In genomic region chr19:2303209-2303798, GRCh38 we compare ENCODE assay signal across 24 cellular contexts. TPM values are rescaled to one million over a fixed set of nuclear protein-coding genes. Genes with fewer than 3 reads are reported as not detected.
DNase-seq lines count a peak whose midpoint lies in the region; ATAC-seq and TF ChIP-seq lines count a peak whose summit lies in the region.
"Had no signal": no experiment of that assay in that cellular context is flagged by ENCODE, and none has a peak within 500 bp of the region (broad histone marks: within the 10 kb centered on the region; RNA-seq: fewer than 3 reads in every experiment).

No MANE protein-coding gene starts in this region.

- H3K27me3 ChIP-seq in effector memory CD4-positive, alpha-beta T cell (replicated peaks; ENCODE audit: control insufficient read depth, insufficient read depth, low read length, poor library complexity, severe bottlenecking) = peaks cover 34% of the 10 kb centered on the region
- H3K27me3 ChIP-seq in sigmoid colon = peaks cover 21 to 65% (median 46%) of the 10 kb centered on the region in 3 donors

- H3K27ac ChIP-seq in effector memory CD4-positive, alpha-beta T cell (ENCODE audit: insufficient read depth, low read length, poor library complexity, severe bottlenecking) = no peak overlapping the region
- no peak overlapping the region for H3K27ac ChIP-seq in sigmoid colon
- H3K27ac ChIP-seq: ascending aorta had no signal

- H3K9me3 Mint-ChIP-seq in activated T-cell treated with anti-CD3 and anti-CD28 coated beads, Interleukin-2, amount 50 U/mL, for 24 hours = no peaks in the 10 kb centered on the region
- H3K9me3 Mint-ChIP-seq in IgD-negative memory B cell = no peaks in the 10 kb centered on the region
- H3K9me3 Mint-ChIP-seq in stimulated activated effector memory CD8-positive, alpha-beta T cell treated with anti-CD3 and anti-CD28 coated beads, Interleukin-12 subunit alpha, Interleukin-12 subunit beta, amount 100 ng/mL, for 72 hours = no peaks in the 10 kb centered on the region

- H3K36me3 ChIP-seq in effector memory CD4-positive, alpha-beta T cell (ENCODE audit: control insufficient read depth, insufficient read depth, low read length) = no peaks in the 10 kb centered on the region
- no peaks in the 10 kb centered on the region for H3K36me3 ChIP-seq in sigmoid colon
- H3K36me3 ChIP-seq: ascending aorta had no signal

- no peak for TF ChIP-seq EP300 in sigmoid colon (IDR thresholded peaks at IDR 0.05)

- no peak for TF ChIP-seq CTCF in sigmoid colon (IDR thresholded peaks at IDR 0.05)

- peaks cover 50% of the 10 kb centered on the region for H3K27me3 Mint-ChIP-seq in activated T-cell treated with anti-CD3 and anti-CD28 coated beads, Interleukin-2, amount 50 U/mL, for 24 hours
- H3K27me3 Mint-ChIP-seq in IgD-negative memory B cell = peaks cover 5% of the 10 kb centered on the region

- ATAC-seq in stimulated activated effector memory CD8-positive, alpha-beta T cell treated with anti-CD3 and anti-CD28 coated beads, Interleukin-12 subunit alpha, Interleukin-12 subunit beta, amount 100 ng/mL, for 72 hours = no peak
- ATAC-seq in left ventricle myocardium superior = no peak

- WGBS in sigmoid colon, 2 donors = 72 to 77% methylated on average over 26 of the region's 26 CpGs

- no peak for DNase-seq in activated T-cell treated with anti-CD3 and anti-CD28 coated beads, Interleukin-2, amount 50 U/mL, for 24 hours
- DNase-seq in activated T-cell treated with anti-CD3 and anti-CD28 coated beads, Interleukin-2, amount 50 U/mL, for 48 hours = no peak
- no peak for DNase-seq in effector memory CD4-positive, alpha-beta T cell
- no peak for DNase-seq in stimulated activated effector memory CD8-positive, alpha-beta T cell treated with anti-CD3 and anti-CD28 coated beads, Interleukin-12 subunit alpha, Interleukin-12 subunit beta, amount 100 ng/mL, for 72 hours (ENCODE audit: low spot score in 2 of 2)
- DNase-seq in sigmoid colon (no peak), left ventricle myocardium superior (no peak), cerebellar cortex (ENCODE audit: low spot score) (no peak)
- DNase-seq: DMS 273 treated with DMSO at 0.1 percent for 48 hours; GF-D8; KBM-7; NCI-H1694; SHP77 treated with DMSO at 0.1 percent for 48 hours; stimulated activated CD4-positive, alpha-beta T cell treated with anti-CD3 and anti-CD28 coated beads, Interleukin-4, amount 100 ng/mL, for 24 hours; T-helper 1 cell had no signal

- intact Hi-C loops in sigmoid colon (cut with DNase I) (no loop called here), left ventricle myocardium superior (cut with micrococcal nuclease) (no loop called here)

- H3K4me1 Mint-ChIP-seq in activated T-cell treated with anti-CD3 and anti-CD28 coated beads, Interleukin-2, amount 50 U/mL, for 24 hours (ENCODE audit: low read depth) = peaks cover 11% of the 10 kb centered on the region
- peaks cover 12 to 24% (median 12%) of the 10 kb centered on the region in 3 donors for H3K4me1 Mint-ChIP-seq in IgD-negative memory B cell
- H3K4me1 Mint-ChIP-seq in stimulated activated effector memory CD8-positive, alpha-beta T cell treated with anti-CD3 and anti-CD28 coated beads, Interleukin-12 subunit alpha, Interleukin-12 subunit beta, amount 100 ng/mL, for 72 hours = peaks cover 8% of the 10 kb centered on the region

- TF ChIP-seq POLR2A in sigmoid colon (IDR thresholded peaks at IDR 0.05) = no peak

- H3K27ac Mint-ChIP-seq in activated T-cell treated with anti-CD3 and anti-CD28 coated beads, Interleukin-2, amount 50 U/mL, for 24 hours = no peak overlapping the region
- peak overlapping the region; percentile 87 to 94 (median 93) for H3K27ac Mint-ChIP-seq in IgD-negative memory B cell
- H3K27ac Mint-ChIP-seq in stimulated activated effector memory CD8-positive, alpha-beta T cell treated with anti-CD3 and anti-CD28 coated beads, Interleukin-12 subunit alpha, Interleukin-12 subunit beta, amount 100 ng/mL, for 72 hours = peak overlapping the region; percentile 52
- H3K27ac Mint-ChIP-seq: nephron progenitor cell, progenitor cell of endocrine pancreas had no signal

- H3K9me3 ChIP-seq in effector memory CD4-positive, alpha-beta T cell (ENCODE audit: control insufficient read depth, low read length) = no peaks in the 10 kb centered on the region
- no peaks in the 10 kb centered on the region for H3K9me3 ChIP-seq in sigmoid colon
- H3K9me3 ChIP-seq: ascending aorta had no signal

- peaks cover 9% of the 10 kb centered on the region for H3K4me1 ChIP-seq in effector memory CD4-positive, alpha-beta T cell (ENCODE audit: control insufficient read depth, insufficient read depth, low read length, poor library complexity, severe bottlenecking)
- H3K4me1 ChIP-seq in sigmoid colon = peaks cover 0 to 16% (median 15%) of the 10 kb centered on the region in 4 donors
- H3K4me1 ChIP-seq: ascending aorta had no signal

- H3K36me3 Mint-ChIP-seq in activated T-cell treated with anti-CD3 and anti-CD28 coated beads, Interleukin-2, amount 50 U/mL, for 24 hours (ENCODE audit: low read depth) = no peaks in the 10 kb centered on the region
- H3K36me3 Mint-ChIP-seq in IgD-negative memory B cell = peaks cover 2% of the 10 kb centered on the region
- no peaks in the 10 kb centered on the region for H3K36me3 Mint-ChIP-seq in stimulated activated effector memory CD8-positive, alpha-beta T cell treated with anti-CD3 and anti-CD28 coated beads, Interleukin-12 subunit alpha, Interleukin-12 subunit beta, amount 100 ng/mL, for 72 hours

- peak overlapping the region; percentile 10 for H3K4me3 Mint-ChIP-seq in activated T-cell treated with anti-CD3 and anti-CD28 coated beads, Interleukin-2, amount 50 U/mL, for 24 hours
- peak overlapping the region; percentile 78 to 95 (median 82) for H3K4me3 Mint-ChIP-seq in IgD-negative memory B cell
- H3K4me3 Mint-ChIP-seq in stimulated activated effector memory CD8-positive, alpha-beta T cell treated with anti-CD3 and anti-CD28 coated beads, Interleukin-12 subunit alpha, Interleukin-12 subunit beta, amount 100 ng/mL, for 72 hours = peak overlapping the region; percentile 34

- peak overlapping the region; percentile 0 for H3K4me3 ChIP-seq in effector memory CD4-positive, alpha-beta T cell (ENCODE audit: insufficient read depth, low read depth, low read length, poor library complexity, severe bottlenecking)
- H3K4me3 ChIP-seq in sigmoid colon = no peak overlapping the region

RNA-seq across cellular contexts. Expression of gene LINGO3, which starts 4.7 kb away (rescaled TPM):
- polyA plus RNA-seq in IgD-negative memory B cell (14.7 TPM), sigmoid colon (under 1 TPM in 1 of 3 donors, not detected in 2; 0.70 TPM)
- total RNA-seq in sigmoid colon (under 1 TPM in 1 of 4 donors, not detected in 3; 0.14 TPM), left ventricle myocardium superior (not detected)
- total RNA-seq: A172, ascending aorta, glomerular endothelial cell, mesenteric fat pad, subcutaneous adipose tissue, urinary bladder had no signal
- polyA plus RNA-seq: BJ had no signal

RNA-seq across cellular contexts. Expression of gene PEAK3, which starts 21.3 kb away (rescaled TPM):
- polyA plus RNA-seq in IgD-negative memory B cell = 0.26 TPM
- total RNA-seq in sigmoid colon = under 1 TPM; 0.41 to 0.82 (median 0.63) TPM
- polyA plus RNA-seq in sigmoid colon = under 1 TPM; under 0.01 to 0.74 (median 0.46) TPM
- total RNA-seq in left ventricle myocardium superior = 0.87 TPM
- total RNA-seq: glomerular endothelial cell, progenitor cell of endocrine pancreas, urinary bladder had no signal
- polyA plus RNA-seq: BJ had no signal

RNA-seq across cellular contexts. Expression of gene LSM7, which starts 25.1 kb away (rescaled TPM):
- 308 TPM for polyA plus RNA-seq in IgD-negative memory B cell
- total RNA-seq in sigmoid colon = 100 to 1,000 TPM in 2 of 4 donors, 10 to 100 TPM in 2; 51.5 to 139 (median 100) TPM
- polyA plus RNA-seq in sigmoid colon = 100 to 1,000 TPM; 234 to 427 (median 235) TPM
- 43.8 TPM for total RNA-seq in left ventricle myocardium superior

RNA-seq across cellular contexts. Expression of gene SPPL2B, which starts 25.2 kb away (rescaled TPM):
- 20.8 TPM for polyA plus RNA-seq in IgD-negative memory B cell
- 10 to 100 TPM; 14.6 to 47.4 (median 24.0) TPM for total RNA-seq in sigmoid colon
- polyA plus RNA-seq in sigmoid colon = 100 to 1,000 TPM in 1 of 3 donors, 10 to 100 TPM in 1, 1 to 10 TPM in 1; 6.0 to 145 (median 12.0) TPM
- 25.9 TPM for total RNA-seq in left ventricle myocardium superior

RNA-seq across cellular contexts. Expression of gene JSRP1, which starts 47.1 kb away (rescaled TPM):
- polyA plus RNA-seq in IgD-negative memory B cell (4.3 TPM), sigmoid colon (1 to 10 TPM in 2 of 3 donors, not detected in 1; 1.0 to 1.6 TPM)
- total RNA-seq in sigmoid colon (under 1 TPM in 1 of 4 donors, not detected in 3; 0.36 TPM), left ventricle myocardium superior (not detected)
- total RNA-seq: A172, ascending aorta, mesenteric fat pad, subcutaneous adipose tissue had no signal
- polyA plus RNA-seq: BJ had no signal

Comparison
In these comparisons a context has a peak if more than half of its experiments do, and no peak if none do; other contexts are left out.
1. H3K4me3 Mint-ChIP-seq: peak in every context shown above with its lines; median percentile 82 in IgD-negative memory B cell; 34 in stimulated activated effector memory CD8-positive, alpha-beta T cell treated with anti-CD3 and anti-CD28 coated beads, Interleukin-12 subunit alpha, Interleukin-12 subunit beta, amount 100 ng/mL, for 72 hours; 10 in activated T-cell treated with anti-CD3 and anti-CD28 coated beads, Interleukin-2, amount 50 U/mL, for 24 hours.